Comparison of ENCODE assay signal across 1 cellular context in genomic region chr5:157828949-157829639, GRCh38.
TF ChIP-seq lines count a peak whose summit lies in the region.

No MANE protein-coding gene starts in this region.

TF ChIP-seq in GM23338, 12 proteins besides CTCF, POLR2A, EP300 and RAD21 (continued from another document):
- TF ChIP-seq, protein P1, sequence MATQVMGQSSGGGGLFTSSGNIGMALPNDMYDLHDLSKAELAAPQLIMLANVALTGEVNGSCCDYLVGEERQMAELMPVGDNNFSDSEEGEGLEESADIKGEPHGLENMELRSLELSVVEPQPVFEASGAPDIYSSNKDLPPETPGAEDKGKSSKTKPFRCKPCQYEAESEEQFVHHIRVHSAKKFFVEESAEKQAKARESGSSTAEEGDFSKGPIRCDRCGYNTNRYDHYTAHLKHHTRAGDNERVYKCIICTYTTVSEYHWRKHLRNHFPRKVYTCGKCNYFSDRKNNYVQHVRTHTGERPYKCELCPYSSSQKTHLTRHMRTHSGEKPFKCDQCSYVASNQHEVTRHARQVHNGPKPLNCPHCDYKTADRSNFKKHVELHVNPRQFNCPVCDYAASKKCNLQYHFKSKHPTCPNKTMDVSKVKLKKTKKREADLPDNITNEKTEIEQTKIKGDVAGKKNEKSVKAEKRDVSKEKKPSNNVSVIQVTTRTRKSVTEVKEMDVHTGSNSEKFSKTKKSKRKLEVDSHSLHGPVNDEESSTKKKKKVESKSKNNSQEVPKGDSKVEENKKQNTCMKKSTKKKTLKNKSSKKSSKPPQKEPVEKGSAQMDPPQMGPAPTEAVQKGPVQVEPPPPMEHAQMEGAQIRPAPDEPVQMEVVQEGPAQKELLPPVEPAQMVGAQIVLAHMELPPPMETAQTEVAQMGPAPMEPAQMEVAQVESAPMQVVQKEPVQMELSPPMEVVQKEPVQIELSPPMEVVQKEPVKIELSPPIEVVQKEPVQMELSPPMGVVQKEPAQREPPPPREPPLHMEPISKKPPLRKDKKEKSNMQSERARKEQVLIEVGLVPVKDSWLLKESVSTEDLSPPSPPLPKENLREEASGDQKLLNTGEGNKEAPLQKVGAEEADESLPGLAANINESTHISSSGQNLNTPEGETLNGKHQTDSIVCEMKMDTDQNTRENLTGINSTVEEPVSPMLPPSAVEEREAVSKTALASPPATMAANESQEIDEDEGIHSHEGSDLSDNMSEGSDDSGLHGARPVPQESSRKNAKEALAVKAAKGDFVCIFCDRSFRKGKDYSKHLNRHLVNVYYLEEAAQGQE (IDR thresholded peaks at IDR 0.05; ENCODE audit: unreplicated experiment): no peak
- TF ChIP-seq ZNF331 (CRISPR knock-in tag; IDR thresholded peaks at IDR 0.05; ENCODE audit: low read depth) (no peak), STAT1 (IDR thresholded peaks at IDR 0.05; ENCODE audit: unreplicated experiment) (no peak)
TF ChIP-seq in GM23338: peak in this region for 0.
